Comparison of ENCODE assay signal across 8 cellular contexts in genomic region chr13:100089633-100090032, GRCh38. TPM values are rescaled to one million over a fixed set of nuclear protein-coding genes. Genes with fewer than 3 reads are reported as not detected.
DNase-seq lines count a peak whose midpoint lies in the region; ATAC-seq and TF ChIP-seq lines count a peak whose summit lies in the region.

No MANE protein-coding gene starts in this region.

- no peak for TF ChIP-seq CTCF in heart right ventricle (IDR thresholded peaks at IDR 0.05)

- DNase-seq in heart right ventricle: no peak
- no peak for DNase-seq in left ventricle myocardium superior
- peak; percentile 32 for DNase-seq in activated CD8-positive, alpha-beta T cell treated with anti-CD3 and anti-CD28 coated beads, Interleukin-2, amount 10 ng/mL, durations not matched to agents 7 days and 5 days
- no peak for DNase-seq in stimulated activated naive B cell treated with anti-CD40 and anti-IgM and Interleukin-4, amounts not matched to agents 10 μg/mL and 1 μg/mL and 100 μg/mL, for 72 hours
- DNase-seq in DMS153 treated with DMSO at 0.1 percent for 48 hours (lab: John Stamatoyannopoulos, UW; ENCODE audit: unreplicated experiment): no peak
- DNase-seq in NCI-H510A treated with DMSO at 0.1 percent for 48 hours (lab: John Stamatoyannopoulos, UW): no peak

- peaks cover 21% of the 10 kb centered on the region for H3K4me1 Mint-ChIP-seq in activated CD8-positive, alpha-beta T cell treated with anti-CD3 and anti-CD28 coated beads, Interleukin-2, amount 10 ng/mL, durations not matched to agents 7 days and 5 days (ENCODE audit: low read depth)
- H3K4me1 Mint-ChIP-seq in stimulated activated naive B cell treated with anti-CD40 and anti-IgM and Interleukin-4, amounts not matched to agents 10 μg/mL and 1 μg/mL and 100 μg/mL, for 72 hours: peaks cover 7 to 27% of the 10 kb centered on the region in 2 donors

- H3K27me3 Mint-ChIP-seq in activated CD8-positive, alpha-beta T cell treated with anti-CD3 and anti-CD28 coated beads, Interleukin-2, amount 10 ng/mL, durations not matched to agents 7 days and 5 days (ENCODE audit: low read depth): no peaks in the 10 kb centered on the region
- H3K27me3 Mint-ChIP-seq in stimulated activated naive B cell treated with anti-CD40 and anti-IgM and Interleukin-4, amounts not matched to agents 10 μg/mL and 1 μg/mL and 100 μg/mL, for 72 hours: no peaks in the 10 kb centered on the region

- H3K36me3 Mint-ChIP-seq in activated CD8-positive, alpha-beta T cell treated with anti-CD3 and anti-CD28 coated beads, Interleukin-2, amount 10 ng/mL, durations not matched to agents 7 days and 5 days (ENCODE audit: low read depth): no peaks in the 10 kb centered on the region
- peaks cover 5 to 7% of the 10 kb centered on the region in 2 donors for H3K36me3 Mint-ChIP-seq in stimulated activated naive B cell treated with anti-CD40 and anti-IgM and Interleukin-4, amounts not matched to agents 10 μg/mL and 1 μg/mL and 100 μg/mL, for 72 hours

- WGBS in heart right ventricle, 2 donors: 1% methylated on average over 5 of the region's 5 CpGs

- intact Hi-C loops in heart right ventricle (cut with DNase I): loop anchor here in 3 of 10 donors (5.0 to 10.0 kb wide), 3 partner anchors 38 to 585 kb away; partner anchors contain the start of gene TMTC4 (in 1 of the 3)
- intact Hi-C loops in left ventricle myocardium superior (cut with micrococcal nuclease): no loop called here

- H3K4me1 ChIP-seq in heart right ventricle (peaks cover 0 to 36% (median 17%) of the 10 kb centered on the region in 9 donors), iPS-18a (ENCODE audit: control insufficient read depth, low read depth, low read length) (peaks cover 18% of the 10 kb centered on the region)

- CTCF ChIA-PET in activated CD8-positive, alpha-beta T cell treated with anti-CD3 and anti-CD28 coated beads, Interleukin-2, amount 10 ng/mL, durations not matched to agents 7 days and 5 days (lab: Charles Lee): interaction anchor here (1.9 kb wide), 1 partner anchor 425 kb away, joined by 4 read pairs; no protein-coding TSS in a partner anchor

- H3K9me3 ChIP-seq in heart right ventricle (no peaks in the 10 kb centered on the region), iPS-18a (ENCODE audit: control insufficient read depth, low read depth, low read length) (no peaks in the 10 kb centered on the region)

- peak overlapping the region; percentile 91 for H3K4me3 Mint-ChIP-seq in activated CD8-positive, alpha-beta T cell treated with anti-CD3 and anti-CD28 coated beads, Interleukin-2, amount 10 ng/mL, durations not matched to agents 7 days and 5 days
- H3K4me3 Mint-ChIP-seq in stimulated activated naive B cell treated with anti-CD40 and anti-IgM and Interleukin-4, amounts not matched to agents 10 μg/mL and 1 μg/mL and 100 μg/mL, for 72 hours: peak overlapping the region; percentile 91 to 97

- no peaks in the 10 kb centered on the region for H3K9me3 Mint-ChIP-seq in activated CD8-positive, alpha-beta T cell treated with anti-CD3 and anti-CD28 coated beads, Interleukin-2, amount 10 ng/mL, durations not matched to agents 7 days and 5 days (ENCODE audit: insufficient read depth)
- H3K9me3 Mint-ChIP-seq in stimulated activated naive B cell treated with anti-CD40 and anti-IgM and Interleukin-4, amounts not matched to agents 10 μg/mL and 1 μg/mL and 100 μg/mL, for 72 hours: no peaks in the 10 kb centered on the region

- H3K27ac ChIP-seq in heart right ventricle (peak overlapping the region in 8 of 10 donors; percentile 43 to 90 (median 81)), iPS-18a (ENCODE audit: low read length) (no peak overlapping the region)

- peak overlapping the region; percentile 79 for H3K27ac Mint-ChIP-seq in activated CD8-positive, alpha-beta T cell treated with anti-CD3 and anti-CD28 coated beads, Interleukin-2, amount 10 ng/mL, durations not matched to agents 7 days and 5 days
- peak overlapping the region; percentile 79 for H3K27ac Mint-ChIP-seq in stimulated activated naive B cell treated with anti-CD40 and anti-IgM and Interleukin-4, amounts not matched to agents 10 μg/mL and 1 μg/mL and 100 μg/mL, for 72 hours

- H3K36me3 ChIP-seq in heart right ventricle (peaks cover 0 to 12% (median 0%) of the 10 kb centered on the region in 9 donors), iPS-18a (ENCODE audit: control insufficient read depth, low read depth, low read length) (peaks cover 5% of the 10 kb centered on the region)

- ATAC-seq in heart right ventricle (no peak), left ventricle myocardium superior (no peak), HG03066 (IDR thresholded peaks at IDR 0.05; ENCODE audit: low read depth, unreplicated experiment) (peak; percentile 30)
- ATAC-seq in activated CD8-positive, alpha-beta T cell treated with anti-CD3 and anti-CD28 coated beads, Interleukin-2, amount 10 ng/mL, durations not matched to agents 7 days and 5 days: peak; percentile 69
- ATAC-seq in stimulated activated naive B cell treated with anti-CD40 and anti-IgM and Interleukin-4, amounts not matched to agents 10 μg/mL and 1 μg/mL and 100 μg/mL, for 72 hours (replicated peaks): peak; percentile 36 to 38

- POLR2A ChIA-PET in activated CD8-positive, alpha-beta T cell treated with anti-CD3 and anti-CD28 coated beads, Interleukin-2, amount 10 ng/mL, durations not matched to agents 7 days and 5 days (lab: Charles Lee): interaction anchor here (0.6 kb wide), 1 partner anchor 419 kb away, joined by 4 read pairs; no protein-coding TSS in a partner anchor

- no peaks in the 10 kb centered on the region for H3K27me3 ChIP-seq in heart right ventricle
- H3K27me3 ChIP-seq in iPS-18a (ENCODE audit: control insufficient read depth, insufficient read depth, low read length): no peaks in the 10 kb centered on the region

- H3K4me3 ChIP-seq in heart right ventricle (peak overlapping the region; percentile 64 to 99 (median 93)), iPS-18a (ENCODE audit: low read length) (peak overlapping the region; percentile 95)

- peak overlapping the region; percentile 70 for H3K9ac ChIP-seq in iPS-18a (ENCODE audit: low read length)

RNA-seq across cellular contexts. Expression of gene PCCA, which starts 0.7 kb away (rescaled TPM):
- 10 to 100 TPM; 46.2 to 71.9 (median 65.1) TPM for total RNA-seq in heart right ventricle
- polyA plus RNA-seq in heart right ventricle: 10 to 100 TPM; 21.2 to 23.3 TPM
- total RNA-seq in left ventricle myocardium superior: 72.5 TPM
- 10 to 100 TPM; 11.4 to 12.2 TPM for total RNA-seq in activated CD8-positive, alpha-beta T cell treated with anti-CD3 and anti-CD28 coated beads, Interleukin-2, amount 10 ng/mL, durations not matched to agents 7 days and 5 days

Comparison
In these comparisons a context has a peak if more than half of its experiments do, and no peak if none do; other contexts are left out.
1. ATAC-seq: peak in HG03066 (single experiment), activated CD8-positive, alpha-beta T cell treated with anti-CD3 and anti-CD28 coated beads, Interleukin-2, amount 10 ng/mL, durations not matched to agents 7 days and 5 days (single experiment) and stimulated activated naive B cell treated with anti-CD40 and anti-IgM and Interleukin-4, amounts not matched to agents 10 μg/mL and 1 μg/mL and 100 μg/mL, for 72 hours (2 of 2); none in heart right ventricle (0 of 8) and left ventricle myocardium superior (single experiment).